In genomic region chr2:232643813-232644347, GRCh38 we compare ENCODE assay signal across 28 cellular contexts.
"Had no signal": no experiment of that assay in that cellular context is flagged by ENCODE, and none has a peak within 500 bp of the region (broad histone marks: within the 10 kb centered on the region; RNA-seq: fewer than 3 reads in every experiment).

No MANE protein-coding gene starts in this region.

- H3K36me3 Mint-ChIP-seq: naive thymus-derived CD8-positive, alpha-beta T cell; stimulated activated effector memory CD8-positive, alpha-beta T cell treated with anti-CD3 and anti-CD28 coated beads, Interleukin-12 subunit alpha, Interleukin-12 subunit beta, amount 100 ng/mL, for 72 hours; stimulated activated naive B cell treated with anti-CD40 and anti-IgM and Interleukin-4, amounts not matched to agents 10 μg/mL and 1 μg/mL and 100 μg/mL, for 72 hours had no signal

- FAIRE-seq: small intestine, urothelium cell line had no signal

- H3K9me3 Mint-ChIP-seq: naive thymus-derived CD8-positive, alpha-beta T cell; nephron; neural crest cell; stimulated activated effector memory CD8-positive, alpha-beta T cell treated with anti-CD3 and anti-CD28 coated beads, Interleukin-12 subunit alpha, Interleukin-12 subunit beta, amount 100 ng/mL, for 72 hours; stimulated activated naive B cell treated with anti-CD40 and anti-IgM and Interleukin-4, amounts not matched to agents 10 μg/mL and 1 μg/mL and 100 μg/mL, for 72 hours; stimulated activated naive CD8-positive, alpha-beta T cell treated with anti-CD3 and anti-CD28 coated beads, Interleukin-15, Interleukin-2, amounts not matched to agents 100 ng/mL and 50 ng/mL, for 24 hours had no signal

- H3K4me3 ChIP-seq: ovary, psoas muscle, right lobe of liver, sigmoid colon, stomach, thoracic aorta, thyroid gland, tibial nerve, upper lobe of left lung, vagina had no signal

- H2AFZ ChIP-seq: parathyroid adenoma had no signal

- DNase-seq: naive thymus-derived CD8-positive, alpha-beta T cell; occipital lobe; ovary; psoas muscle; right lobe of liver; sigmoid colon; small intestine; stimulated activated CD4-positive, alpha-beta T cell treated with anti-CD3 and anti-CD28 coated beads, Interleukin-15, amount 100 ng/mL, for 24 hours; stimulated activated CD4-positive, alpha-beta T cell treated with anti-CD3 and anti-CD28 coated beads, Interleukin-2, amount 100 ng/mL, for 24 hours; stimulated activated CD4-positive, alpha-beta T cell treated with anti-CD3 and anti-CD28 coated beads, Interleukin-2, amount 100 ng/mL, for 48 hours; stimulated activated CD4-positive, alpha-beta T cell treated with anti-CD3 and anti-CD28 coated beads, Interleukin-4, amount 100 ng/mL, for 24 hours; stimulated activated naive B cell treated with anti-CD40 and anti-IgM and Interleukin-4, amounts not matched to agents 10 μg/mL and 1 μg/mL and 100 μg/mL, for 72 hours; stimulated activated naive CD4-positive, alpha-beta T cell treated with Interleukin-2 at 50 U/mL for 16 hours; stomach; thyroid gland; trophoblast cell; upper lobe of left lung had no signal

- H3K27ac ChIP-seq: ovary, parathyroid adenoma, psoas muscle, right lobe of liver, sigmoid colon, stomach, thoracic aorta, thyroid gland, tibial nerve, upper lobe of left lung, vagina had no signal

- H3K4me3 Mint-ChIP-seq: naive thymus-derived CD8-positive, alpha-beta T cell; nephron; neural crest cell; stimulated activated effector memory CD8-positive, alpha-beta T cell treated with anti-CD3 and anti-CD28 coated beads, Interleukin-12 subunit alpha, Interleukin-12 subunit beta, amount 100 ng/mL, for 72 hours; stimulated activated naive B cell treated with anti-CD40 and anti-IgM and Interleukin-4, amounts not matched to agents 10 μg/mL and 1 μg/mL and 100 μg/mL, for 72 hours; stimulated activated naive CD8-positive, alpha-beta T cell treated with anti-CD3 and anti-CD28 coated beads, Interleukin-15, Interleukin-2, amounts not matched to agents 100 ng/mL and 50 ng/mL, for 24 hours had no signal

- H3K9me3 ChIP-seq: ovary, psoas muscle, right lobe of liver, sigmoid colon, stomach, thoracic aorta, thyroid gland, tibial nerve, upper lobe of left lung, vagina had no signal

- H3K4me1 ChIP-seq: parathyroid adenoma, psoas muscle, sigmoid colon, stomach, upper lobe of left lung had no signal

- H3K27me3 ChIP-seq: ovary, right lobe of liver, sigmoid colon, stomach, thyroid gland, tibial nerve, upper lobe of left lung, vagina had no signal

- H3K27ac Mint-ChIP-seq: nephron; progenitor cell of endocrine pancreas; stimulated activated effector memory CD8-positive, alpha-beta T cell treated with anti-CD3 and anti-CD28 coated beads, Interleukin-12 subunit alpha, Interleukin-12 subunit beta, amount 100 ng/mL, for 72 hours; stimulated activated naive B cell treated with anti-CD40 and anti-IgM and Interleukin-4, amounts not matched to agents 10 μg/mL and 1 μg/mL and 100 μg/mL, for 72 hours; stimulated activated naive CD8-positive, alpha-beta T cell treated with anti-CD3 and anti-CD28 coated beads, Interleukin-15, Interleukin-2, amounts not matched to agents 100 ng/mL and 50 ng/mL, for 24 hours had no signal

- H3K9ac ChIP-seq: parathyroid adenoma had no signal

- H3K4me1 Mint-ChIP-seq: naive thymus-derived CD8-positive, alpha-beta T cell; nephron; neural crest cell; stimulated activated effector memory CD8-positive, alpha-beta T cell treated with anti-CD3 and anti-CD28 coated beads, Interleukin-12 subunit alpha, Interleukin-12 subunit beta, amount 100 ng/mL, for 72 hours; stimulated activated naive B cell treated with anti-CD40 and anti-IgM and Interleukin-4, amounts not matched to agents 10 μg/mL and 1 μg/mL and 100 μg/mL, for 72 hours had no signal

- ATAC-seq: naive thymus-derived CD8-positive, alpha-beta T cell; psoas muscle; right cardiac atrium; stimulated activated effector memory CD8-positive, alpha-beta T cell treated with anti-CD3 and anti-CD28 coated beads, Interleukin-12 subunit alpha, Interleukin-12 subunit beta, amount 100 ng/mL, for 72 hours; stimulated activated naive B cell treated with anti-CD40 and anti-IgM and Interleukin-4, amounts not matched to agents 10 μg/mL and 1 μg/mL and 100 μg/mL, for 72 hours had no signal

- H3K36me3 ChIP-seq: ovary, right lobe of liver, sigmoid colon, stomach, thoracic aorta, thyroid gland, tibial nerve, upper lobe of left lung, vagina had no signal

- H3K79me2 ChIP-seq: parathyroid adenoma had no signal
